Comparison of ENCODE assay signal across 23 cellular contexts in the genomic region with DNA sequence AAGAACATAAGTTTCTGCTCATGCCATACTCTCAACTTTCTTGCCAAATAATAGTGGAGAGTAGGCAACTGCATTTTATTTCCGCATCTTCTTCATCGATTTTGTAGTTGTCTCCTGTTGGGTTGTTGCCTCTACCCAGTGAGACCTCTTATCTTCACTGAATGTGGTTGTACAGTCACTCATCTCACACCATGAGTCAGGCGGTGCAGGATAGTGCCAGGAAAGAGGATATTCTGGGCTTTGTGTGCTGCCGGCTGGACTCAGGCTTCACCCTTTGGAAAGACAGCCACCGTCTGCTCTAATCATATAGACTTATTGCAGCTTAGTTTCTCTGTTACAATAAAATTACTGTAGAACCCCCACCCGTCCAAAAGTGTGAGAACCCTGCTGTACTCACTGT.
A peak's percentile ranks its signal among the peaks of the same experiment; 100 is the strongest.
DNase-seq lines count a peak whose midpoint lies in the region; ATAC-seq, FAIRE-seq and TF ChIP-seq lines count a peak whose summit lies in the region.
"Had no signal": no experiment of that assay in that cellular context is flagged by ENCODE, and none has a peak within 500 bp of the region (broad histone marks: within the 10 kb centered on the region; RNA-seq: fewer than 3 reads in every experiment).

No MANE protein-coding gene starts in this region.

- H3K4me3 ChIP-seq in astrocyte (ENCODE audit: insufficient read depth, low read depth, low read length) (no peak overlapping the region), foreskin fibroblast (ENCODE audit: low read depth in 1 of 2, low read length in 2 of 2) (no peak overlapping the region), WERI-Rb-1 (ENCODE audit: low read depth, low read length) (no peak overlapping the region)
- H3K4me3 ChIP-seq: A549, testis had no signal

- no peaks in the 10 kb centered on the region for H3K9me3 ChIP-seq in astrocyte (ENCODE audit: insufficient read depth, low read depth, low read length)
- H3K9me3 ChIP-seq in WERI-Rb-1 (ENCODE audit: severe bottlenecking) = no peaks in the 10 kb centered on the region
- H3K9me3 ChIP-seq: A549, testis had no signal

- intact Hi-C loops in Right ventricle myocardium inferior (cut with DNase I) (loop anchor here (10.0 kb wide), 1 partner anchor 215 kb away; no protein-coding TSS in a partner anchor), cardiac septum (cut with DNase I) (loop anchor here (10.0 kb wide), 1 partner anchor 1045 kb away; no protein-coding TSS in a partner anchor)

- no peak for DNase-seq in Right ventricle myocardium inferior (ENCODE audit: missing footprints)
- no peak for DNase-seq in cardiac septum (ENCODE audit: low spot score)
- peak; percentile 69 for DNase-seq in astrocyte (ENCODE audit: low read depth)
- peak; percentile 58 to 77 for DNase-seq in foreskin fibroblast
- no peak for DNase-seq in WERI-Rb-1
- no peak for DNase-seq in SK-N-DZ (ENCODE audit: low spot score)
- no peak for DNase-seq in erythroblast (lab: John Stamatoyannopoulos, UW)
- DNase-seq: activated B cell treated with CpG ODN at 0.5 μM for 24 hours; activated T-cell treated with anti-CD3 and anti-CD28 coated beads, Interleukin-2, amount 50 U/mL, for 72 hours; CD4-positive, alpha-beta T cell; DMS53; NCI-H187 treated with DMSO at 0.1 percent for 48 hours; NCI-H524 treated with DMSO at 0.1 percent for 48 hours; nephron progenitor cell; stimulated activated CD4-positive, alpha-beta T cell treated with anti-CD3 and anti-CD28 coated beads, Interleukin-12 subunit alpha, Interleukin-12 subunit beta, amount 100 ng/mL, for 4 hours; T-helper 2 cell; testis had no signal

- H3K4me1 Mint-ChIP-seq in astrocyte (ENCODE audit: low read depth, unreplicated experiment) = no peaks in the 10 kb centered on the region
- H3K4me1 Mint-ChIP-seq: activated B cell treated with CpG ODN at 0.5 μM for 24 hours, brain, nephron progenitor cell had no signal

- TF ChIP-seq CTCF in astrocyte (IDR thresholded peaks at IDR 0.05; ENCODE audit: insufficient read depth, low read depth, low read length) (no peak), foreskin fibroblast (IDR thresholded peaks at IDR 0.05; ENCODE audit: low read depth, low read length) (no peak), WERI-Rb-1 (IDR thresholded peaks at IDR 0.05; ENCODE audit: low read depth, low read length) (no peak)

- no peak overlapping the region for H2AFZ ChIP-seq in astrocyte (ENCODE audit: low read depth, low read length)

- H3K79me2 ChIP-seq in astrocyte (ENCODE audit: insufficient read depth, low read length) = no peaks in the 10 kb centered on the region

- peaks cover 4% of the 10 kb centered on the region for H3K9me3 Mint-ChIP-seq in astrocyte (ENCODE audit: unreplicated experiment)
- H3K9me3 Mint-ChIP-seq: activated B cell treated with CpG ODN at 0.5 μM for 24 hours; activated naive CD4-positive, alpha-beta T cell treated with anti-CD3 and anti-CD28 coated beads, Interleukin-2, amount 50 U/mL, for 72 hours; CD4-positive, alpha-beta T cell; nephron progenitor cell had no signal

- H3K4me2 ChIP-seq in astrocyte (ENCODE audit: low read length) = no peak overlapping the region
- H3K4me2 ChIP-seq: A549 had no signal

- no peak overlapping the region for H3K4me3 Mint-ChIP-seq in astrocyte (ENCODE audit: unreplicated experiment)
- H3K4me3 Mint-ChIP-seq: activated B cell treated with CpG ODN at 0.5 μM for 24 hours; activated T-cell treated with anti-CD3 and anti-CD28 coated beads, Interleukin-2, amount 50 U/mL, for 72 hours; brain; CD4-positive, alpha-beta T cell; nephron progenitor cell had no signal

- H3K27ac ChIP-seq in astrocyte (ENCODE audit: low read depth, low read length) = no peak overlapping the region
- no peak overlapping the region for H3K27ac ChIP-seq in WERI-Rb-1
- H3K27ac ChIP-seq: A549, testis had no signal

- ATAC-seq in Right ventricle myocardium inferior (peak; percentile 69), HG02884 (IDR thresholded peaks at IDR 0.05; ENCODE audit: unreplicated experiment) (no peak)
- ATAC-seq: A549; activated naive CD4-positive, alpha-beta T cell treated with anti-CD3 and anti-CD28 coated beads, Interleukin-2, amount 50 U/mL, for 72 hours had no signal

- TF ChIP-seq POLR2A in erythroblast (IDR thresholded peaks at IDR 0.05; ENCODE audit: low read length) = no peak

- no peaks in the 10 kb centered on the region for H3K4me1 ChIP-seq in astrocyte (ENCODE audit: insufficient read depth, low read length)
- H3K4me1 ChIP-seq: A549 had no signal

- FAIRE-seq in astrocyte (lab: Jason Lieb, UNC) = peak; percentile 17
- FAIRE-seq: A549, keratinocyte had no signal

- no peak overlapping the region for H3K27ac Mint-ChIP-seq in astrocyte (ENCODE audit: unreplicated experiment)
- H3K27ac Mint-ChIP-seq: activated B cell treated with CpG ODN at 0.5 μM for 24 hours; activated naive CD4-positive, alpha-beta T cell treated with anti-CD3 and anti-CD28 coated beads, Interleukin-2, amount 50 U/mL, for 72 hours; activated T-cell treated with anti-CD3 and anti-CD28 coated beads, Interleukin-2, amount 50 U/mL, for 72 hours; brain; CD4-positive, alpha-beta T cell; nephron progenitor cell; progenitor cell of endocrine pancreas had no signal

- H3K36me3 ChIP-seq in astrocyte (ENCODE audit: insufficient read depth, low read length) (no peaks in the 10 kb centered on the region), WERI-Rb-1 (no peaks in the 10 kb centered on the region)

- no peak overlapping the region for H3K9ac ChIP-seq in astrocyte (ENCODE audit: low read length)

- no peaks in the 10 kb centered on the region for H3K36me3 Mint-ChIP-seq in astrocyte (ENCODE audit: low read depth, unreplicated experiment)
- H3K36me3 Mint-ChIP-seq: brain had no signal

- no peaks in the 10 kb centered on the region for H3K27me3 ChIP-seq in astrocyte (ENCODE audit: insufficient read depth, low read length)
- peaks cover 8% of the 10 kb centered on the region for H3K27me3 ChIP-seq in WERI-Rb-1 (ENCODE audit: insufficient read depth, low read depth, severe bottlenecking)
- H3K27me3 ChIP-seq: testis had no signal

- H4K20me1 ChIP-seq in astrocyte (ENCODE audit: insufficient read depth, low read length) = no peaks in the 10 kb centered on the region

- H3K27me3 Mint-ChIP-seq in astrocyte (ENCODE audit: low read depth, unreplicated experiment) = peaks cover 29% of the 10 kb centered on the region

Comparison
In these comparisons a context has a peak if more than half of its experiments do, and no peak if none do; other contexts are left out.
1. DNase-seq: peak in astrocyte (single experiment) and foreskin fibroblast (2 of 2); none in Right ventricle myocardium inferior (single experiment), cardiac septum (single experiment), WERI-Rb-1 (single experiment), SK-N-DZ (single experiment) and erythroblast (0 of 2).